Comparison of ENCODE assay signal across 17 cellular contexts in genomic region chr5:14004598-14005394, GRCh38.
"Had no signal": no experiment of that assay in that cellular context is flagged by ENCODE, and none has a peak within 500 bp of the region (broad histone marks: within the 10 kb centered on the region; RNA-seq: fewer than 3 reads in every experiment).

No MANE protein-coding gene starts in this region.

- FAIRE-seq: TTC549 had no signal

- DNase-seq: activated B cell treated with CpG ODN at 0.5 μM for 24 hours; activated CD4-positive, alpha-beta T cell treated with anti-CD3 and anti-CD28 coated beads, Interleukin-2, amount 50 U/mL, for 1 hour; activated naive CD4-positive, alpha-beta T cell treated with anti-CD3 and anti-CD28 coated beads, Interleukin-2, amount 10 ng/mL, durations not matched to agents 7 days and 5 days; body of pancreas; central memory CD4-positive, alpha-beta T cell; effector memory CD8-positive, alpha-beta T cell; left colon; mammary epithelial cell; mucosa of descending colon; naive thymus-derived CD8-positive, alpha-beta T cell; right cardiac atrium; tibial artery had no signal

- H3K27ac ChIP-seq: adrenal gland, body of pancreas, epithelial cell of prostate, tibial artery, vagina had no signal

- ATAC-seq: body of pancreas; effector memory CD8-positive, alpha-beta T cell; left colon; mucosa of descending colon; naive thymus-derived CD8-positive, alpha-beta T cell; right cardiac atrium; stimulated activated memory B cell treated with anti-CD40 and anti-IgM and Interleukin-4, amounts not matched to agents 10 μg/mL and 1 μg/mL and 100 μg/mL, for 72 hours had no signal

- H3K4me3 ChIP-seq: adrenal gland, body of pancreas, mucosa of descending colon, tibial artery, vagina had no signal

- H3K36me3 ChIP-seq: adrenal gland, tibial artery, vagina had no signal

- H3K4me1 ChIP-seq: adrenal gland, vagina had no signal

- H3K27me3 ChIP-seq: adrenal gland, body of pancreas, tibial artery, vagina had no signal

- H3K9me3 ChIP-seq: adrenal gland, body of pancreas, mucosa of descending colon, tibial artery, vagina had no signal
